8 cellular contexts compared by ENCODE assay signal in the genomic region with DNA sequence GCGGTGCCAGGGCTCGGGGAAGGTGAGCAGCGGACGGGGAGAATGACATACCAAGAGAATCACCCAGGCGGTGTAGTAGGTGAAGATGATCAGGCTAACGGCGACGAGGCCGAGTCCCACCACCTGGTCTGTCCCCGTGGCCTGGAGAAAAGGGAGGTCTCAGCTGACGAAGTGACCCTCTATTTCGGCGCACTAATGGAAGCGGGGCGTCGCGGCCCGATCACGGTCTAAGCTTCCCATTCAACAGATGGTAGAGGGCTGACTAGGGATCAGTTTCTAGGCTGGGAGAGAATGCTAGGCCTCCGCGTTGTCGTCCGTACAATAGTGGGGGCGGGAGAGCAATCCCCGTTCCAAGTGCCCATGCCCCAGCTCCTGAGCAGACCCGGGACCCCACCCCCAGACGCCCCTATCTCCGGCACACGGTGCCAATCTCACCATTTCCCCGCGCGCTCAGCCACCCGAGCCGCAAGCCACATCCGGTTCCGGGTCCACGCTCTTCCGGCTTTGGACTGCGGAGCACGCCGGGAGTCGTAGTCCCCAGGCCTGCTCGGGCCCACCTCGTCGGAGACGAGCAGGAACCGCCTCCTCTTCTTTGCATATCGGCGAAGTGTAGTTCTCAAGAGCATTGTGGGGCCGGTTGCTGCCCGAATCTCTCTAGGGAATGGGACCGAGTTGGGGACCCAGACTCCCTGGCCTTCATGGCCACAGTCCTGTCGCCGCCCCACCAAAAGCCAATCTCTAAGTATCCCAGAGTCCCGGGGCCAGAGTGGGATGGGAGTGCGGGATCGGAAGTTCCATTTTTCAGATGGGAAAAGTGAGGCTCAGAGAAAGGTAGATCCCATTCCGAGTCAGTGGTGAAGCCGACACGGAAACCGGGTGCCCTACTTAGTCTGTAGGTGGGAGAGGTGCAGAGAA. TPM values are rescaled to one million over a fixed set of nuclear protein-coding genes. Genes with fewer than 3 reads are reported as not detected.
DNase-seq lines count a peak whose midpoint lies in the region; ATAC-seq, FAIRE-seq and TF ChIP-seq lines count a peak whose summit lies in the region.

A gene with protein sequence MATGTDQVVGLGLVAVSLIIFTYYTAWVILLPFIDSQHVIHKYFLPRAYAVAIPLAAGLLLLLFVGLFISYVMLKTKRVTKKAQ (minus strand): TSS at position 472 of the 915 bp plus-strand sequence. CDS start 34 bp downstream, at position 438.

- H3K9ac ChIP-seq in mucosa of rectum (ENCODE audit: low read depth in 1 of 2, low read length in 2 of 2): peak within 1 kb of the TSS; percentile 62 to 72

- peaks cover 78% of the 10 kb centered on the region for H3K36me3 Mint-ChIP-seq in Caco-2 (ENCODE audit: insufficient read depth, unreplicated experiment)

- CTCF ChIA-PET in Caco-2 (lab: Charles Lee): no interaction called here

- POLR2A ChIA-PET in Caco-2 (lab: Charles Lee): no interaction called here

- no peaks in the 10 kb centered on the region for H3K27me3 Mint-ChIP-seq in Caco-2 (ENCODE audit: insufficient read depth, unreplicated experiment)

- ATAC-seq in GM21360 (IDR thresholded peaks at IDR 0.05; ENCODE audit: unreplicated experiment): peak; percentile 78

- peak within 1 kb of the TSS; percentile 88 for H3K27ac Mint-ChIP-seq in Caco-2 (ENCODE audit: unreplicated experiment)

- no peaks in the 10 kb centered on the region for H3K9me3 Mint-ChIP-seq in Caco-2 (ENCODE audit: unreplicated experiment)

- H3K4me1 Mint-ChIP-seq in Caco-2 (ENCODE audit: low read depth, unreplicated experiment): peaks cover 15% of the 10 kb centered on the region

- DNase-seq in Caco-2: peak; percentile 83
- peak; percentile 90 for DNase-seq in HTR-8/SVneo (ENCODE audit: insufficient read length, low spot score)
- DNase-seq in OCI-M2 (lab: John Stamatoyannopoulos, UW; ENCODE audit: unreplicated experiment): peak; percentile 59
- DNase-seq in activated T-cell treated with anti-CD3 and anti-CD28 coated beads for 48 hours (ENCODE audit: low read depth): peak; percentile 84
- peak; percentile 79 for DNase-seq in stimulated activated CD8-positive, alpha-beta memory T cell treated with anti-CD3 and anti-CD28 coated beads, Interleukin-4, amount 100 ng/mL, for 24 hours (ENCODE audit: low read depth)

- intact Hi-C loops in Caco-2 (cut with micrococcal nuclease; ENCODE audit: unreplicated experiment): no loop called here

- H3K36me3 ChIP-seq in Caco-2 (ENCODE audit: control insufficient read depth, insufficient read depth, low read length) (peaks cover 2% of the 10 kb centered on the region; the same call in 1 of the 2 replicates), esophagus (ENCODE audit: control insufficient read depth in 2 of 2, insufficient read depth in 2 of 2, low read length in 1 of 2) (peaks cover 0 to 21% of the 10 kb centered on the region in 2 donors), mucosa of rectum (ENCODE audit: control insufficient read depth in 2 of 2, insufficient read depth in 2 of 2, low read length in 2 of 2) (peaks cover 7 to 13% of the 10 kb centered on the region in 2 donors)

- TF ChIP-seq CTCF in Caco-2 (IDR thresholded peaks at IDR 0.05; ENCODE audit: insufficient read depth in 1 of 2, low read depth in 1 of 2, low read length in 1 of 2, severe bottlenecking in 1 of 2, unreplicated experiment in 1 of 2): no peak

- H3K9me3 ChIP-seq in Caco-2 (no peaks in the 10 kb centered on the region), esophagus (ENCODE audit: control insufficient read depth in 2 of 2, insufficient read depth in 1 of 2, low read depth in 1 of 2, low read length in 1 of 2) (no peaks in the 10 kb centered on the region), mucosa of rectum (ENCODE audit: control insufficient read depth in 2 of 2, low read length in 2 of 2) (no peaks in the 10 kb centered on the region)

- TSS peak; percentile 69 for BruUV-seq in Caco-2 (replicated peaks; lab: Mats Ljungman, UMichigan)

- H3K27ac ChIP-seq in esophagus (ENCODE audit: low read depth in 2 of 2, low read length in 1 of 2) (peak within 1 kb of the TSS; percentile 9 to 89), mucosa of rectum (ENCODE audit: low read depth in 2 of 2, low read length in 2 of 2) (peak within 1 kb of the TSS in 1 of 2 donors; percentile 56)

- H3K4me3 Mint-ChIP-seq in Caco-2 (ENCODE audit: unreplicated experiment): peak within 1 kb of the TSS; percentile 82

- 3 to 5% methylated on average over 61 of the region's 61 CpGs for WGBS in esophagus, 2 donors

- H3K4me1 ChIP-seq in Caco-2 (0 out of 2 replicates have a peak, but pooled peaks cover 4% of the 10 kb centered on the region), esophagus (ENCODE audit: control insufficient read depth in 2 of 2, insufficient read depth in 2 of 2, low read length in 1 of 2) (peaks cover 8 to 11% of the 10 kb centered on the region in 2 donors), mucosa of rectum (ENCODE audit: control insufficient read depth in 2 of 2, insufficient read depth in 2 of 2, low read length in 2 of 2) (peaks cover 21 to 23% of the 10 kb centered on the region in 2 donors)

- H3K4me3 ChIP-seq in Caco-2 (ENCODE audit: low read depth, low read length): peak within 1 kb of the TSS; percentile 78
- H3K4me3 ChIP-seq in esophagus (ENCODE audit: low read depth in 1 of 2, low read length in 2 of 2): peak within 1 kb of the TSS; percentile 69 to 90
- peak within 1 kb of the TSS; percentile 86 to 93 for H3K4me3 ChIP-seq in mucosa of rectum (ENCODE audit: low read length in 2 of 2)

- H3K27me3 ChIP-seq in Caco-2 (replicated peaks; ENCODE audit: control insufficient read depth, insufficient read depth, low read length): no peaks in the 10 kb centered on the region
- H3K27me3 ChIP-seq in esophagus (ENCODE audit: control insufficient read depth in 1 of 2, insufficient read depth in 2 of 2, low read length in 2 of 2): no peaks in the 10 kb centered on the region
- no peaks in the 10 kb centered on the region for H3K27me3 ChIP-seq in mucosa of rectum (ENCODE audit: control insufficient read depth in 2 of 2, insufficient read depth in 2 of 2, low read length in 2 of 2)

- FAIRE-seq in HTR-8/SVneo (lab: Jason Lieb, UNC): peak; percentile 20

RNA-seq across cellular contexts. Expression of the gene that starts here (rescaled TPM):
- total RNA-seq in Caco-2 (2022): 38.7 and 39.4 TPM in 2 replicates
- polyA plus RNA-seq in esophagus: 10 to 100 TPM; 25.2 to 28.2 TPM
